ENCODE assay signal across 30 cellular contexts in genomic region chr18:77376733-77377094, GRCh38.
"Had no signal": no experiment of that assay in that cellular context is flagged by ENCODE, and none has a peak within 500 bp of the region (broad histone marks: within the 10 kb centered on the region; RNA-seq: fewer than 3 reads in every experiment).

No MANE protein-coding gene starts in this region.

- ATAC-seq: activated CD4-positive, alpha-beta T cell treated with anti-CD3 and anti-CD28 coated beads for 36 hours; activated CD8-positive, alpha-beta memory T cell treated with anti-CD3 and anti-CD28 coated beads, Interleukin-2, amount 10 ng/mL, durations not matched to agents 7 days and 5 days; activated CD8-positive, alpha-beta T cell treated with anti-CD3 and anti-CD28 coated beads, Interleukin-2, amount 10 ng/mL, durations not matched to agents 7 days and 5 days; activated naive CD4-positive, alpha-beta T cell treated with anti-CD3 and anti-CD28 coated beads, Interleukin-2, amount 50 U/mL, for 72 hours; activated T-cell treated with anti-CD3 and anti-CD28 coated beads, Interleukin-2, amount 50 U/mL, for 72 hours; effector memory CD8-positive, alpha-beta T cell; gastroesophageal sphincter; heart right ventricle had no signal

- H3K4me1 ChIP-seq: ascending aorta, breast epithelium, esophagus squamous epithelium, gastroesophageal sphincter, heart right ventricle had no signal

- H3K4me3 ChIP-seq: ascending aorta, breast epithelium, coronary artery, esophagus squamous epithelium, gastroesophageal sphincter, heart right ventricle, hepatocyte had no signal

- H3K9me3 ChIP-seq: ascending aorta, breast epithelium, esophagus squamous epithelium, gastroesophageal sphincter, heart right ventricle had no signal

- FAIRE-seq: TTC549 had no signal

- DNase-seq: activated CD4-positive, alpha-beta memory T cell treated with anti-CD3 and anti-CD28 coated beads for 36 hours; activated CD4-positive, alpha-beta T cell treated with anti-CD3 and anti-CD28 coated beads for 36 hours; activated CD4-positive, alpha-beta T cell treated with anti-CD3 and anti-CD28 coated beads, Interleukin-2, amount 10 ng/mL, durations not matched to agents 24 days and 14 days; activated CD4-positive, CD25-positive, alpha-beta regulatory T cell; activated CD4-positive, CD25-positive, alpha-beta regulatory T cell treated with anti-CD3 and anti-CD28 coated beads, Interleukin-2, amount 50 U/mL, for 72 hours; activated CD8-positive, alpha-beta memory T cell treated with anti-CD3 and anti-CD28 coated beads, Interleukin-2, amount 10 ng/mL, durations not matched to agents 7 days and 5 days; activated CD8-positive, alpha-beta memory T cell treated with anti-CD3 and anti-CD28 coated beads, Interleukin-2, amount 50 U/mL, for 4 hours; activated CD8-positive, alpha-beta T cell treated with anti-CD3 and anti-CD28 coated beads, Interleukin-2, amount 10 ng/mL, durations not matched to agents 7 days and 5 days; activated gamma-delta T cell; activated naive CD4-positive, alpha-beta T cell; activated naive CD4-positive, alpha-beta T cell treated with anti-CD3 and anti-CD28 coated beads, Interleukin-2, amount 10 ng/mL, durations not matched to agents 7 days and 5 days; activated naive CD8-positive, alpha-beta T cell treated with anti-CD3 and anti-CD28 coated beads, Interleukin-2, amount 10 ng/mL, durations not matched to agents 7 days and 5 days; activated T-cell treated with anti-CD3 and anti-CD28 coated beads, Interleukin-2, amount 50 U/mL, for 24 hours; activated T-cell treated with anti-CD3 and anti-CD28 coated beads, Interleukin-2, amount 50 U/mL, for 72 hours; dermis blood vessel endothelial cell; effector CD4-positive, alpha-beta T cell; effector memory CD8-positive, alpha-beta T cell; erythroblast; esophagus squamous epithelium; foreskin melanocyte; heart right ventricle; T-helper 2 cell; WERI-Rb-1 had no signal

- H3K27me3 ChIP-seq: ascending aorta, breast epithelium, hepatocyte had no signal

- H3K27ac ChIP-seq: ascending aorta, breast epithelium, coronary artery, esophagus squamous epithelium, gastroesophageal sphincter, heart right ventricle, hepatocyte, WERI-Rb-1 had no signal

- H3K36me3 ChIP-seq: ascending aorta, breast epithelium, esophagus squamous epithelium, gastroesophageal sphincter, heart right ventricle, WERI-Rb-1 had no signal
